Comparison of ENCODE assay signal across 8 cellular contexts in genomic region chr3:54122046-54122801, GRCh38. TPM values are rescaled to one million over a fixed set of nuclear protein-coding genes. Genes with fewer than 3 reads are reported as not detected.
DNase-seq lines count a peak whose midpoint lies in the region; ATAC-seq and TF ChIP-seq lines count a peak whose summit lies in the region.

TSS of gene CACNA2D3 (plus strand) at chr3:54122552.

- H3K4me1 ChIP-seq in MM.1S (ENCODE audit: low read length) (no peaks in the 10 kb centered on the region), left lung (peaks cover 0 to 12% of the 10 kb centered on the region in 2 donors), upper lobe of left lung (peaks cover 3 to 32% (median 11%) of the 10 kb centered on the region in 4 donors), SJCRH30 (no peaks in the 10 kb centered on the region)

- no peaks in the 10 kb centered on the region for H3K79me2 ChIP-seq in MM.1S (ENCODE audit: low read length)

- H3K36me3 ChIP-seq in MM.1S (replicated peaks; ENCODE audit: insufficient read depth, low read length) (no peaks in the 10 kb centered on the region), left lung (no peaks in the 10 kb centered on the region), upper lobe of left lung (no peaks in the 10 kb centered on the region), SJCRH30 (no peaks in the 10 kb centered on the region)

- H4K20me1 ChIP-seq in MM.1S (ENCODE audit: insufficient read depth, low read length): no peaks in the 10 kb centered on the region

- no peaks in the 10 kb centered on the region for H3K27me3 ChIP-seq in MM.1S (replicated peaks; ENCODE audit: insufficient read depth, low read length)
- peaks cover 45 to 99% of the 10 kb centered on the region in 2 donors for H3K27me3 ChIP-seq in left lung
- H3K27me3 ChIP-seq in upper lobe of left lung: peaks cover 0 to 18% (median 5%) of the 10 kb centered on the region in 4 donors
- no peaks in the 10 kb centered on the region for H3K27me3 ChIP-seq in SJCRH30

- H3K9me2 ChIP-seq in MM.1S (replicated peaks; ENCODE audit: insufficient read depth, low read length): no peaks in the 10 kb centered on the region

- 2 to 3% methylated on average over 6 to 17 of the region's 109 CpGs for WGBS in upper lobe of left lung, 2 donors

- H3K9me3 ChIP-seq in MM.1S (replicated peaks; ENCODE audit: insufficient read depth, low read length) (no peaks in the 10 kb centered on the region), left lung (no peaks in the 10 kb centered on the region), upper lobe of left lung (no peaks in the 10 kb centered on the region), SJCRH30 (replicated peaks) (no peaks in the 10 kb centered on the region)

- H3K4me3 ChIP-seq in MM.1S (ENCODE audit: low read length) (peak within 1 kb of the TSS; percentile 47; the same call in 1 of the 2 replicates), left lung (peak within 1 kb of the TSS; percentile 34 to 43), upper lobe of left lung (peak within 1 kb of the TSS; percentile 28 to 64 (median 57)), SJCRH30 (no peak within 1 kb of the TSS)

- peak within 1 kb of the TSS; percentile 38; the same call in 1 of the 2 replicates for H2AFZ ChIP-seq in MM.1S (ENCODE audit: low read length)

- no peak for TF ChIP-seq POLR2A in upper lobe of left lung (IDR thresholded peaks at IDR 0.05)

- no peaks in the 10 kb centered on the region for H3F3A ChIP-seq in MM.1S (ENCODE audit: insufficient read depth, low read length)

- H3K4me2 ChIP-seq in MM.1S (ENCODE audit: low read depth, low read length): peak within 1 kb of the TSS; percentile 68

- H3K27ac ChIP-seq in MM.1S (ENCODE audit: low read length) (no peak within 1 kb of the TSS), left lung (no peak within 1 kb of the TSS), upper lobe of left lung (peak within 1 kb of the TSS; percentile 28 to 77 (median 68)), SJCRH30 (no peak within 1 kb of the TSS)

- no peak for TF ChIP-seq CTCF in MM.1S (IDR thresholded peaks at IDR 0.05; ENCODE audit: low read length)
- no peak for TF ChIP-seq CTCF in left lung (IDR thresholded peaks at IDR 0.05)
- no peak for TF ChIP-seq CTCF in upper lobe of left lung (IDR thresholded peaks at IDR 0.05)

- DNase-seq in EH (ENCODE audit: low read depth) (peak; percentile 13), MM.1S (peak; percentile 65), cerebellum (ENCODE audit: low spot score) (peak; percentile 23), left lung (peak in 1 of 2 donors; percentile 84), upper lobe of left lung (peak; percentile 45 to 92), middle frontal gyrus (ENCODE audit: extremely low spot score, low spot score) (no peak), SJCRH30 (no peak)

- no peak within 1 kb of the TSS for H3K9ac ChIP-seq in MM.1S (ENCODE audit: low read length)

- TF ChIP-seq EP300 in upper lobe of left lung (IDR thresholded peaks at IDR 0.05): no peak

- ATAC-seq in left lung (peak; percentile 84), upper lobe of left lung (ENCODE audit: low FRiP score in 2 of 2) (peak; percentile 21 to 83), HG03139 (IDR thresholded peaks at IDR 0.05; ENCODE audit: unreplicated experiment) (no peak)

- intact Hi-C loops in left lung (cut with DNase I): no loop called here

RNA-seq across cellular contexts. Expression of gene CACNA2D3, which starts in this region (rescaled TPM):
- total RNA-seq in cerebellum (5.4 TPM), left lung (1 to 10 TPM; 1.4 to 2.7 TPM), upper lobe of left lung (10 to 100 TPM in 1 of 6 donors, 1 to 10 TPM in 5; 2.9 to 16.8 (median 4.9) TPM)
- total RNA-seq in SJCRH30 (2014; rRNA removed; shearing (Covaris generic)): 0.15 and 0.22 TPM in 2 replicates

Comparison
In these comparisons a context has a peak if more than half of its experiments do, and no peak if none do; other contexts are left out.
1. DNase-seq: peak in EH (single experiment), MM.1S (single experiment), cerebellum (single experiment) and upper lobe of left lung (2 of 2); none in middle frontal gyrus (single experiment) and SJCRH30 (0 of 2).
2. H3K27ac ChIP-seq: peak in upper lobe of left lung (4 of 4); none in MM.1S (single experiment), left lung (0 of 2) and SJCRH30 (single experiment).